Comparison of ENCODE assay signal across 21 cellular contexts in genomic region chr4:27917381-27917780, GRCh38.
"Had no signal": no experiment of that assay in that cellular context is flagged by ENCODE, and none has a peak within 500 bp of the region (broad histone marks: within the 10 kb centered on the region; RNA-seq: fewer than 3 reads in every experiment).

No MANE protein-coding gene starts in this region.

- H3K9me3 ChIP-seq: esophagus muscularis mucosa, lower lobe of right lung, right lobe of liver, SK-N-SH, testis had no signal

- H3K36me3 ChIP-seq: brain microvascular endothelial cell, esophagus muscularis mucosa, lower lobe of right lung, right lobe of liver had no signal

- H3K27me3 ChIP-seq: brain microvascular endothelial cell, esophagus muscularis mucosa, right lobe of liver, testis had no signal

- H3K4me1 ChIP-seq: esophagus muscularis mucosa, lower lobe of right lung, right lobe of liver, testis had no signal

- ATAC-seq: left colon, lower lobe of right lung had no signal

- DNase-seq: activated CD4-positive, alpha-beta T cell treated with anti-CD3 and anti-CD28 coated beads for 48 hours; activated CD4-positive, CD25-positive, alpha-beta regulatory T cell; activated CD8-positive, alpha-beta memory T cell treated with anti-CD3 and anti-CD28 coated beads, Interleukin-2, amount 50 U/mL, for 4 hours; activated effector memory CD4-positive, alpha-beta T cell treated with Interleukin-2 at 50 U/mL for 16 hours; activated naive CD4-positive, alpha-beta T cell treated with anti-CD3 and anti-CD28 coated beads, Interleukin-2, amount 50 U/mL, for 16 hours; activated T-cell treated with anti-CD3 and anti-CD28 coated beads, Interleukin-2, amount 50 U/mL, for 48 hours; aorta; brain microvascular endothelial cell; effector CD4-positive, alpha-beta T cell; immature natural killer cell; left colon; lower lobe of right lung; right lobe of liver; SK-N-SH; small intestine; stimulated activated CD4-positive, alpha-beta T cell treated with anti-CD3 and anti-CD28 coated beads, Interleukin-15, amount 100 ng/mL, for 24 hours; stimulated activated CD4-positive, alpha-beta T cell treated with anti-CD3 and anti-CD28 coated beads, Interleukin-2, amount 100 ng/mL, for 48 hours; T-helper 9 cell; testis had no signal

- H3K4me3 ChIP-seq: coronary artery, esophagus muscularis mucosa, lower lobe of right lung, right lobe of liver, testis had no signal

- H3K27ac ChIP-seq: brain microvascular endothelial cell, coronary artery, esophagus muscularis mucosa, lower lobe of right lung, right lobe of liver, testis had no signal
